ENCODE assay signal across 32 cellular contexts in genomic region chr3:11199902-11200678, GRCh38. TPM values are rescaled to one million over a fixed set of nuclear protein-coding genes. Genes with fewer than 3 reads are reported as not detected.
DNase-seq lines count a peak whose midpoint lies in the region; ATAC-seq, FAIRE-seq and TF ChIP-seq lines count a peak whose summit lies in the region.
"Had no signal": no experiment of that assay in that cellular context is flagged by ENCODE, and none has a peak within 500 bp of the region (broad histone marks: within the 10 kb centered on the region; RNA-seq: fewer than 3 reads in every experiment).

No MANE protein-coding gene starts in this region.

- H3K14ac ChIP-seq in H1 (ENCODE audit: insufficient read length): no peak overlapping the region

- no peak overlapping the region for H3K4me2 ChIP-seq in H1 (ENCODE audit: insufficient read depth in 1 of 2, low read depth in 2 of 2, low read length in 2 of 2)
- H3K4me2 ChIP-seq: KMS-11 had no signal

- H3K79me2 ChIP-seq in H1 (ENCODE audit: control insufficient read depth in 1 of 2, insufficient read depth in 2 of 2, low read length in 2 of 2): no peaks in the 10 kb centered on the region

- no peaks in the 10 kb centered on the region for H3K27me3 ChIP-seq in SJSA1 (replicated peaks)
- H3K27me3 ChIP-seq in H1 (replicated peaks in 1 of 4; ENCODE audit: control insufficient read depth in 3 of 4, extremely low read depth in 1 of 4, insufficient read depth in 3 of 4, low read length in 3 of 4): no peaks in the 10 kb centered on the region
- H3K27me3 ChIP-seq: esophagus squamous epithelium, gastroesophageal sphincter had no signal

- no peak overlapping the region for H3K4me3 Mint-ChIP-seq in HFFc6
- H3K4me3 Mint-ChIP-seq in osteocyte (ENCODE audit: unreplicated experiment): no peak overlapping the region
- H3K4me3 Mint-ChIP-seq: activated naive CD8-positive, alpha-beta T cell treated with anti-CD3 and anti-CD28 coated beads for 36 hours; activated T-helper 17 cell treated with anti-CD3 and anti-CD28 coated beads, Interleukin-2, amount 50 U/mL, for 72 hours; nephron progenitor cell; type B pancreatic cell had no signal

- DNase-seq in HFFc6: no peak
- DNase-seq in SJSA1 (ENCODE audit: low read depth in 1 of 2, low spot score in 2 of 2): no peak
- no peak for DNase-seq in H1 (ENCODE audit: low read depth in 1 of 2, low spot score in 2 of 2)
- no peak for DNase-seq in osteocyte (ENCODE audit: extremely low spot score, unreplicated experiment)
- no peak for DNase-seq in NCI-H1694 (lab: John Stamatoyannopoulos, UW)
- DNase-seq in NCI-H1092 treated with DMSO at 0.1 percent for 48 hours (lab: John Stamatoyannopoulos, UW): no peak
- no peak for DNase-seq in NCI-H1417 treated with DMSO at 0.1 percent for 48 hours (lab: John Stamatoyannopoulos, UW)
- DNase-seq: activated CD4-positive, alpha-beta T cell treated with anti-CD3 and anti-CD28 coated beads, Interleukin-2, amount 50 U/mL, for 48 hours; activated CD8-positive, alpha-beta memory T cell treated with anti-CD3 and anti-CD28 coated beads, Interleukin-2, amount 50 U/mL, for 48 hours; activated naive CD8-positive, alpha-beta T cell treated with anti-CD3 and anti-CD28 coated beads for 36 hours; CD4-positive, alpha-beta memory T cell; effector memory CD4-positive, alpha-beta T cell; esophagus squamous epithelium; hippocampal formation; mucosa of descending colon; NCI-H1930; NCI-H2227 treated with DMSO at 0.1 percent for 48 hours; NCI-H82; nephron progenitor cell; stimulated activated CD4-positive, alpha-beta T cell treated with anti-CD3 and anti-CD28 coated beads, Interleukin-15, amount 100 ng/mL, for 24 hours; stomach; T-helper 9 cell had no signal

- H3K4me3 ChIP-seq in SJSA1: no peak overlapping the region
- H3K4me3 ChIP-seq in H1 (ENCODE audit: extremely low read depth in 1 of 4, insufficient read depth in 2 of 4, low read depth in 3 of 4, low read length in 4 of 4): no peak overlapping the region
- H3K4me3 ChIP-seq: esophagus squamous epithelium, gastroesophageal sphincter, mucosa of descending colon, prostate gland, stomach had no signal

- no peak overlapping the region for H4K5ac ChIP-seq in H1 (ENCODE audit: insufficient read length, low read depth, low read length)

- H3K4ac ChIP-seq in H1 (replicated peaks; ENCODE audit: insufficient read length, low read depth, low read length): no peak overlapping the region

- no peak for TF ChIP-seq RAD21 in H1 (IDR thresholded peaks at IDR 0.05 in 1 of 2, conservative IDR thresholded peaks at IDR 0.05 in 1 of 2; ENCODE audit: low read depth in 2 of 2, low read length in 2 of 2)

- H4K20me1 ChIP-seq in H1 (replicated peaks in 1 of 2; ENCODE audit: control insufficient read depth in 1 of 2, insufficient read depth in 2 of 2, low read length in 2 of 2): peaks cover 0 to 1% of the 10 kb centered on the region in 2 experiments

- H3K23ac ChIP-seq in H1 (ENCODE audit: insufficient read length): no peak overlapping the region

- H3K27ac Mint-ChIP-seq in HFFc6 (peak overlapping the region; percentile 92), osteocyte (ENCODE audit: unreplicated experiment) (peak overlapping the region; percentile 96)
- H3K27ac Mint-ChIP-seq: activated naive CD8-positive, alpha-beta T cell treated with anti-CD3 and anti-CD28 coated beads for 36 hours; activated T-helper 17 cell treated with anti-CD3 and anti-CD28 coated beads, Interleukin-2, amount 50 U/mL, for 72 hours; CD4-positive, alpha-beta memory T cell; nephron progenitor cell; type B pancreatic cell had no signal

- H2BK12ac ChIP-seq in H1 (ENCODE audit: low read depth, low read length): no peak overlapping the region

- H2BK5ac ChIP-seq in H1 (ENCODE audit: low read depth, low read length): no peak overlapping the region

- no peak overlapping the region for H3K56ac ChIP-seq in H1 (replicated peaks; ENCODE audit: insufficient read length, low read depth, low read length)

- no peak overlapping the region for H2BK20ac ChIP-seq in H1 (ENCODE audit: low read length)

- H3K9me3 Mint-ChIP-seq in HFFc6 (no peaks in the 10 kb centered on the region), osteocyte (ENCODE audit: unreplicated experiment) (no peaks in the 10 kb centered on the region)
- H3K9me3 Mint-ChIP-seq: activated naive CD8-positive, alpha-beta T cell treated with anti-CD3 and anti-CD28 coated beads for 36 hours; activated T-helper 17 cell treated with anti-CD3 and anti-CD28 coated beads, Interleukin-2, amount 50 U/mL, for 72 hours; nephron progenitor cell; type B pancreatic cell had no signal

- CTCF ChIA-PET in H1 (lab: Charles Lee; ENCODE audit: partially characterized antibody): interaction anchor here (0.6 to 7.4 kb wide), 5 partner anchors 11 to 367 kb away, joined by 3 to 40 read pairs (median 5); no protein-coding TSS in a partner anchor

- peaks cover 4% of the 10 kb centered on the region; the same call in 1 of the 2 replicates for H3K36me3 Mint-ChIP-seq in HFFc6 (ENCODE audit: low read depth)
- peaks cover 2% of the 10 kb centered on the region for H3K36me3 Mint-ChIP-seq in osteocyte (ENCODE audit: unreplicated experiment)
- H3K36me3 Mint-ChIP-seq: activated naive CD8-positive, alpha-beta T cell treated with anti-CD3 and anti-CD28 coated beads for 36 hours; CD4-positive, alpha-beta memory T cell; type B pancreatic cell had no signal

- H3K27me3 Mint-ChIP-seq in HFFc6 (ENCODE audit: insufficient read depth) (peaks cover 7% of the 10 kb centered on the region), osteocyte (ENCODE audit: unreplicated experiment) (no peaks in the 10 kb centered on the region)

- no peaks in the 10 kb centered on the region for H3K23me2 ChIP-seq in H1 (ENCODE audit: low read depth, low read length)

- no peak for TF ChIP-seq EP300 in H1 (IDR thresholded peaks at IDR 0.05; ENCODE audit: borderline replicate concordance in 1 of 2, low read depth in 2 of 2, low read length in 2 of 2)

- no peak for ATAC-seq in GM21825 (IDR thresholded peaks at IDR 0.05; ENCODE audit: unreplicated experiment)
- ATAC-seq: activated T-helper 17 cell treated with anti-CD3 and anti-CD28 coated beads, Interleukin-2, amount 50 U/mL, for 72 hours; gastroesophageal sphincter; mucosa of descending colon; Right ventricle myocardium inferior had no signal

- no peak overlapping the region for H4K91ac ChIP-seq in H1 (replicated peaks; ENCODE audit: insufficient read length, low read length)

- H2AK5ac ChIP-seq in H1 (ENCODE audit: low read depth, low read length): no peak overlapping the region

- TF ChIP-seq POLR2A in H1 (IDR thresholded peaks at IDR 0.05; ENCODE audit: control extremely low read depth in 1 of 2, low read depth in 2 of 2, low read length in 2 of 2): no peak

- H3K9me3 ChIP-seq in SJSA1 (replicated peaks): no peaks in the 10 kb centered on the region
- no peaks in the 10 kb centered on the region for H3K9me3 ChIP-seq in H1 (ENCODE audit: insufficient read depth in 2 of 2, low read depth in 1 of 2, low read length in 1 of 2)
- H3K9me3 ChIP-seq: esophagus squamous epithelium, gastroesophageal sphincter, mucosa of descending colon, prostate gland had no signal

- TF ChIP-seq CTCF in HFFc6 (IDR thresholded peaks at IDR 0.05) (no peak), H1 (IDR thresholded peaks at IDR 0.05; ENCODE audit: control extremely low read depth in 1 of 3, insufficient read depth in 1 of 3, low read depth in 1 of 3, low read length in 3 of 3) (no peak), osteocyte (IDR thresholded peaks at IDR 0.05) (no peak)

- no peak for FAIRE-seq in H1 (lab: Jason Lieb, UNC)
- FAIRE-seq: colon, G401.6 had no signal

- H3K4me1 ChIP-seq in SJSA1 (replicated peaks) (peaks cover 87% of the 10 kb centered on the region), H1 (replicated peaks in 1 of 4; ENCODE audit: control insufficient read depth in 3 of 4, insufficient read depth in 4 of 4, low read length in 3 of 4) (peaks cover 0 to 2% (median 0%) of the 10 kb centered on the region in 4 experiments; a peak in 4 of 7 replicates)
- H3K4me1 ChIP-seq: prostate gland had no signal

- H2BK15ac ChIP-seq in H1 (ENCODE audit: low read length): no peak overlapping the region

- H3K36me3 ChIP-seq in SJSA1: no peaks in the 10 kb centered on the region; the same call in 1 of the 2 replicates
- H3K36me3 ChIP-seq in H1 (ENCODE audit: control insufficient read depth in 2 of 4, insufficient read depth in 4 of 4, low read length in 3 of 4): no peaks in the 10 kb centered on the region
- H3K36me3 ChIP-seq: esophagus squamous epithelium, gastroesophageal sphincter, prostate gland, stomach had no signal

- POLR2A ChIA-PET in H1 (lab: Charles Lee; ENCODE audit: partially characterized antibody): no interaction called here

- no peak overlapping the region for H2BK120ac ChIP-seq in H1 (replicated peaks; ENCODE audit: low read depth, low read length)

- H3K79me1 ChIP-seq in H1 (ENCODE audit: low read depth, low read length): no peaks in the 10 kb centered on the region

- no peak overlapping the region for H3K9ac ChIP-seq in H1 (replicated peaks in 1 of 4; ENCODE audit: extremely low read depth in 1 of 4, low read depth in 3 of 4, low read length in 3 of 4)
- H3K9ac ChIP-seq: KMS-11 had no signal

- no peak overlapping the region for H3K18ac ChIP-seq in H1 (ENCODE audit: extremely low read depth, low read length)

- H3K4me1 Mint-ChIP-seq in HFFc6 (ENCODE audit: low read depth) (peaks cover 89% of the 10 kb centered on the region), osteocyte (ENCODE audit: unreplicated experiment) (peaks cover 85% of the 10 kb centered on the region)

- WGBS in H1 (ENCODE audit: extremely low coverage in 1 of 2, insufficient coverage in 1 of 2, insufficient read length in 1 of 2, insufficient replicate concordance in 2 of 2, low coverage in 1 of 2, low lambda C conversion rate in 2 of 2, missing lambda C conversion rate in 1 of 2), 2 experiments: 95% methylated on average over 4 of the region's 4 CpGs; no CpG with 5 or more reads in 1 of the 2 experiments

- H2AFZ ChIP-seq in H1 (ENCODE audit: low read length): no peak overlapping the region

- peak overlapping the region; percentile 51; the same call in 1 of the 2 replicates for H3K27ac ChIP-seq in SJSA1
- H3K27ac ChIP-seq in H1 (ENCODE audit: low read depth, low read length): no peak overlapping the region
- H3K27ac ChIP-seq: KMS-11, prostate gland had no signal

- no peak overlapping the region for H4K8ac ChIP-seq in H1 (ENCODE audit: extremely low read depth, insufficient read depth, low read length)

RNA-seq across cellular contexts. Expression of gene HRH1, which starts 45.8 kb away (rescaled TPM):
- 1 to 10 TPM; 4.9 to 8.4 (median 6.4) TPM for total RNA-seq in HFFc6 (2021; fragmentation: NEBNext Ultra II Directional; extraction: Animal tissue kit (Norgen Biotek cat#: 25700))
- total RNA-seq in SJSA1 (2014; rRNA removed; shearing (Covaris generic)): 15.9 and 21.9 TPM in 2 replicates
- not detected in 2 replicates for total RNA-seq in H1 (2021; fragmentation: NEBNext Ultra II Directional; extraction: Animal tissue kit (Norgen Biotek cat#: 25700))
- polyA plus RNA-seq in H1 (2011; rRNA removed): 0.03 and 0.11 TPM in 2 replicates
- 0.13 TPM for polyA plus RNA-seq in H1 (2011; cell fraction: cytosol; rRNA removed)
- 0.10 TPM for polyA plus RNA-seq in H1 (2011; cell fraction: nucleus; rRNA removed)
- 0.11 to 0.26 TPM (median 0.16 TPM) in 4 replicates for polyA plus RNA-seq in H1 (2012, experiment 1 of 2)
- polyA plus RNA-seq in H1 (2012, experiment 2 of 2): not detected
- 0.04 TPM for polyA plus RNA-seq in H1 (2013, experiment 1 of 2)
- 0.07 TPM for polyA plus RNA-seq in H1 (2013, experiment 2 of 2)
- polyA minus RNA-seq in H1 (2011; rRNA and poly(A)+ RNA removed): 0.29 and 0.35 TPM in 2 replicates
- polyA minus RNA-seq in H1 (2011; cell fraction: cytosol; rRNA and poly(A)+ RNA removed): not detected
- not detected for polyA minus RNA-seq in H1 (2011; cell fraction: nucleus; rRNA and poly(A)+ RNA removed)
- 28.6 and 30.3 TPM in 2 replicates for total RNA-seq in osteocyte
- total RNA-seq: OCI-LY7 had no signal
